In the genomic region with DNA sequence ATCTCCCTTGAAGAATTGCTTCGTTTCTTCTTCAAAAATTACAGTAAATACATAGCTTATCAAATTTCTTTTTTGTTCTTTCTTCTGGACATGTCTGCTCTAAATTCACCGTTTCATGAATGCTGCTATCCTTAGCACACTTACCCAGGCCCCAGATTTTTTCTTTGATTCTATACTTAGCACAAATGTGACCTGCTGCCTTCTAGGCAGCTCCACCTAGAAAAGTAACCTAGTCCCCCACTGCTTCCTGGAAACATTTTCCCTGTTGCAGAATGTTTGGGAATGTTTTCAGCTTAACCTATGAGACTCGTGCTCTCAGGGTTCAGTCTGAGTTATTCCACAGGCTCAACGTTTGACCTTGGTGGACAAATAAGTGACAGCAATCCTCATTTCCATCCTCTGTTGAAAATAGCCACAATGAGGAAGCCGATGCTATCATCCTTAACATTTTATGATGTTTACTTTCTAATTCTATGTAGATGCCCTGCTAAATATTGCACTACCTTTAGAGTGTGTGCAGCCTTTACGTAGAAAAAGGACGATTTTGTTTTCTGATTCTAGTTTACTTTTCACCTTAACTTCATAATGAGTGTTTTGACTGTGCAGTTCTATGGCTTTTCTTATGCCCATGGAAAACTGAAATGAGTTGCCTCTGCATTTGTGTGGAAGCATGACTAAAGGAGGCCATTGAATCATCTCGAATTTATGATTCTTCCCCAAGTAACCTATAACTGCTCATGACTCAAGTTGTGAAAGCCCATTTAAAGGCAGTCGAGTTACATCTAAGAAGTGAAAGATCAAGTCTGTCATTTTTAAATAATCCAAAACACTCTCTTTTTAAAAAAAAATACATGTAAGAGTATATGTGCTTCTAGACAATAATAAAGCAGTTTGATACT, we compare ENCODE assay signal across 1 cellular context.
A peak's percentile ranks its signal among the peaks of the same experiment; 100 is the strongest.
TF ChIP-seq lines count a peak whose summit lies in the region.

No MANE protein-coding gene starts in this region.

TF ChIP-seq in HepG2, 621 proteins besides CTCF, POLR2A, EP300 and RAD21:
- TF ChIP-seq PRDM4 (CRISPR knock-in tag; IDR thresholded peaks at IDR 0.05; ENCODE audit: borderline replicate concordance) (no peak), TEAD3 (CRISPR knock-in tag; optimal IDR thresholded peaks at IDR 0.05; ENCODE audit: borderline replicate concordance) (no peak), HMG20A (CRISPR knock-in tag; IDR thresholded peaks at IDR 0.05; ENCODE audit: borderline replicate concordance) (no peak), ZBTB10 (CRISPR knock-in tag; IDR thresholded peaks at IDR 0.05; ENCODE audit: borderline replicate concordance) (no peak), AGO2 (optimal IDR thresholded peaks at IDR 0.05; ENCODE audit: low read depth, low read length) (no peak), HOMEZ (CRISPR knock-in tag; IDR thresholded peaks at IDR 0.05; ENCODE audit: low read depth) (peak; percentile 75; the same call in 1 of the 2 replicates)
- TF ChIP-seq, protein P1, sequence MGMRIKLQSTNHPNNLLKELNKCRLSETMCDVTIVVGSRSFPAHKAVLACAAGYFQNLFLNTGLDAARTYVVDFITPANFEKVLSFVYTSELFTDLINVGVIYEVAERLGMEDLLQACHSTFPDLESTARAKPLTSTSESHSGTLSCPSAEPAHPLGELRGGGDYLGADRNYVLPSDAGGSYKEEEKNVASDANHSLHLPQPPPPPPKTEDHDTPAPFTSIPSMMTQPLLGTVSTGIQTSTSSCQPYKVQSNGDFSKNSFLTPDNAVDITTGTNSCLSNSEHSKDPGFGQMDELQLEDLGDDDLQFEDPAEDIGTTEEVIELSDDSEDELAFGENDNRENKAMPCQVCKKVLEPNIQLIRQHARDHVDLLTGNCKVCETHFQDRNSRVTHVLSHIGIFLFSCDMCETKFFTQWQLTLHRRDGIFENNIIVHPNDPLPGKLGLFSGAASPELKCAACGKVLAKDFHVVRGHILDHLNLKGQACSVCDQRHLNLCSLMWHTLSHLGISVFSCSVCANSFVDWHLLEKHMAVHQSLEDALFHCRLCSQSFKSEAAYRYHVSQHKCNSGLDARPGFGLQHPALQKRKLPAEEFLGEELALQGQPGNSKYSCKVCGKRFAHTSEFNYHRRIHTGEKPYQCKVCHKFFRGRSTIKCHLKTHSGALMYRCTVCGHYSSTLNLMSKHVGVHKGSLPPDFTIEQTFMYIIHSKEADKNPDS (CRISPR knock-in tag; IDR thresholded peaks at IDR 0.05) = no peak
